28 cellular contexts compared by ENCODE assay signal in the genomic region with DNA sequence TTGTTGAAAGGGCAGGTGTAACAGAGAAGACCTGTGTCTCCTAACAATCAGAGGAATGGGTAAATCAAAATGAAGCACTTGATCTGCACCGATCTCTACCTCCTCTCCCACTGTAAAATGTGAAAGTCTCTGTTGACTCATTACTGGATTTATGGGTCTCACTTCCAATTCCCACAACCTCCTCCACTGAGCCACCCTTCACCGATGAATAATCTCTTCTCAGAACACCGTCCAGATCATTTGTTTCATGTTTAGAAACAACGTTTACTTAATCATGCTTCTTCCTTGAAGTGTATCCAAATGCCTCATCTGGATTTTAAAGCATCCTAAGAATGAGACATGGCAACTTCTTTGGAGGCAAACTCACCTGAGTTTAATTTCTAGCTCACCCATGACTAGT.
DNase-seq lines count a peak whose midpoint lies in the region; ATAC-seq and TF ChIP-seq lines count a peak whose summit lies in the region.
"Had no signal": no experiment of that assay in that cellular context is flagged by ENCODE, and none has a peak within 500 bp of the region (broad histone marks: within the 10 kb centered on the region; RNA-seq: fewer than 3 reads in every experiment).

No MANE protein-coding gene starts in this region.

- no peak overlapping the region for H2AFZ ChIP-seq in PC-3 (ENCODE audit: low read length)
- H2AFZ ChIP-seq: parathyroid adenoma had no signal

- no peaks in the 10 kb centered on the region for H4K20me1 ChIP-seq in PC-3 (ENCODE audit: low read length)
- H4K20me1 ChIP-seq: BLaER1 treated with 17β-estradiol and CSF1 and Interleukin-3, amounts not matched to agents 10 nM and 100 nM had no signal

- peaks cover 17% of the 10 kb centered on the region for H3K4me1 Mint-ChIP-seq in activated T-cell treated with anti-CD3 and anti-CD28 coated beads, Interleukin-2, amount 50 U/mL, for 72 hours (ENCODE audit: low read depth)
- H3K4me1 Mint-ChIP-seq: activated naive CD4-positive, alpha-beta T cell treated with anti-CD3 and anti-CD28 coated beads, Interleukin-2, amount 50 U/mL, for 24 hours; H9; T-helper 17 cell had no signal

- H3K36me3 ChIP-seq in PC-3 (ENCODE audit: low read depth, low read length) = no peaks in the 10 kb centered on the region
- H3K36me3 ChIP-seq: BLaER1 treated with 17β-estradiol and CSF1 and Interleukin-3, amounts not matched to agents 10 nM and 100 nM; heart left ventricle; left ventricle myocardium inferior; transverse colon had no signal

- H3K4me2 ChIP-seq in PC-3 (ENCODE audit: low read length) = no peak overlapping the region
- H3K4me2 ChIP-seq: BLaER1 treated with 17β-estradiol and CSF1 and Interleukin-3, amounts not matched to agents 10 nM and 100 nM had no signal

- no peak for TF ChIP-seq CTCF in PC-3 (conservative IDR thresholded peaks at IDR 0.05; ENCODE audit: low read depth, low read length)

- H3K27ac Mint-ChIP-seq in activated T-cell treated with anti-CD3 and anti-CD28 coated beads, Interleukin-2, amount 50 U/mL, for 72 hours = peak overlapping the region; percentile 3
- H3K27ac Mint-ChIP-seq: activated CD8-positive, alpha-beta T cell treated with anti-CD3 and anti-CD28 coated beads, Interleukin-2, amount 10 ng/mL, durations not matched to agents 7 days and 5 days; activated naive CD4-positive, alpha-beta T cell treated with anti-CD3 and anti-CD28 coated beads, Interleukin-2, amount 50 U/mL, for 24 hours; H9; T-helper 17 cell had no signal

- no peaks in the 10 kb centered on the region for H3F3A ChIP-seq in PC-3 (ENCODE audit: low read length, unreplicated experiment)

- CTCF ChIA-PET in PC-3 (lab: Charles Lee) = no interaction called here

- peaks cover 0 to 2% of the 10 kb centered on the region in 2 donors for H3K9me3 Mint-ChIP-seq in activated T-cell treated with anti-CD3 and anti-CD28 coated beads, Interleukin-2, amount 50 U/mL, for 72 hours
- H3K9me3 Mint-ChIP-seq: activated naive CD4-positive, alpha-beta T cell treated with anti-CD3 and anti-CD28 coated beads, Interleukin-2, amount 50 U/mL, for 24 hours; H9 had no signal

- H3K9ac ChIP-seq in PC-3 (ENCODE audit: low read length) = no peak overlapping the region
- H3K9ac ChIP-seq: BLaER1 treated with 17β-estradiol and CSF1 and Interleukin-3, amounts not matched to agents 10 nM and 100 nM; parathyroid adenoma had no signal

- peaks cover 51% of the 10 kb centered on the region for H3K27me3 Mint-ChIP-seq in activated T-cell treated with anti-CD3 and anti-CD28 coated beads, Interleukin-2, amount 50 U/mL, for 72 hours (ENCODE audit: low read depth)

- POLR2A ChIA-PET in PC-3 (lab: Charles Lee; ENCODE audit: unreplicated experiment) = no interaction called here

- no peaks in the 10 kb centered on the region for H3K4me1 ChIP-seq in PC-3 (ENCODE audit: insufficient read depth, low read length)
- H3K4me1 ChIP-seq: heart left ventricle, left ventricle myocardium inferior, parathyroid adenoma, transverse colon had no signal

- BruUV-seq in PC-3 (replicated peaks; lab: Mats Ljungman, UMichigan) = no TSS peak

- H3K4me3 Mint-ChIP-seq in activated T-cell treated with anti-CD3 and anti-CD28 coated beads, Interleukin-2, amount 50 U/mL, for 72 hours = peak overlapping the region; percentile 12 to 56
- H3K4me3 Mint-ChIP-seq: activated CD8-positive, alpha-beta T cell treated with anti-CD3 and anti-CD28 coated beads, Interleukin-2, amount 10 ng/mL, durations not matched to agents 7 days and 5 days; activated naive CD4-positive, alpha-beta T cell treated with anti-CD3 and anti-CD28 coated beads, Interleukin-2, amount 50 U/mL, for 24 hours; H9; T-helper 17 cell had no signal

- peak; percentile 83 to 87 for ATAC-seq in activated T-cell treated with anti-CD3 and anti-CD28 coated beads, Interleukin-2, amount 50 U/mL, for 72 hours (replicated peaks in 1 of 2)
- ATAC-seq in PC-3 (no peak), HG02840 (IDR thresholded peaks at IDR 0.05; ENCODE audit: low FRiP score, unreplicated experiment) (no peak), HG03108 (IDR thresholded peaks at IDR 0.05; ENCODE audit: unreplicated experiment) (no peak)
- ATAC-seq: activated CD8-positive, alpha-beta T cell treated with anti-CD3 and anti-CD28 coated beads, Interleukin-2, amount 10 ng/mL, durations not matched to agents 7 days and 5 days; heart left ventricle; T-helper 17 cell had no signal

- H3K9me3 ChIP-seq in PC-3 (ENCODE audit: low read length) = no peaks in the 10 kb centered on the region
- H3K9me3 ChIP-seq: BLaER1 treated with 17β-estradiol and CSF1 and Interleukin-3, amounts not matched to agents 10 nM and 100 nM; heart left ventricle; transverse colon had no signal

- peaks cover 1 to 3% of the 10 kb centered on the region in 2 donors for H3K36me3 Mint-ChIP-seq in activated T-cell treated with anti-CD3 and anti-CD28 coated beads, Interleukin-2, amount 50 U/mL, for 72 hours (ENCODE audit: insufficient read depth in 2 of 2)
- H3K36me3 Mint-ChIP-seq: activated naive CD4-positive, alpha-beta T cell treated with anti-CD3 and anti-CD28 coated beads, Interleukin-2, amount 50 U/mL, for 24 hours had no signal

- no peaks in the 10 kb centered on the region for H3K9me2 ChIP-seq in PC-3 (replicated peaks; ENCODE audit: low read length)

- no peak overlapping the region for H3K4me3 ChIP-seq in PC-3 (ENCODE audit: low read length)
- H3K4me3 ChIP-seq: BLaER1 treated with 17β-estradiol and CSF1 and Interleukin-3, amounts not matched to agents 10 nM and 100 nM; heart left ventricle; left ventricle myocardium inferior; skin epidermis; transverse colon had no signal

- peak; percentile 12 to 24 for DNase-seq in activated T-cell treated with anti-CD3 and anti-CD28 coated beads, Interleukin-2, amount 50 U/mL, for 72 hours
- no peak for DNase-seq in activated T-cell treated with anti-CD3 and anti-CD28 coated beads, Interleukin-2, amount 50 U/mL, for 48 hours
- DNase-seq in ELR (ENCODE audit: low read depth) (peak; percentile 3), PC-3 (peak; percentile 40), kidney tubule cell (ENCODE audit: low spot score) (peak; percentile 45), glomerular visceral epithelial cell (ENCODE audit: extremely low spot score) (no peak)
- DNase-seq: activated CD8-positive, alpha-beta T cell treated with anti-CD3 and anti-CD28 coated beads, Interleukin-2, amount 10 ng/mL, durations not matched to agents 7 days and 5 days; central memory CD4-positive, alpha-beta T cell; COR-L47; cortex of kidney; effector memory CD4-positive, alpha-beta T cell; H9; heart left ventricle; islet precursor cell; left ventricle myocardium inferior; mesendoderm; NCI-H1417; NCI-H2029 treated with DMSO at 0.1 percent for 48 hours; NCI-H2227 treated with DMSO at 0.1 percent for 48 hours; Right ventricle myocardium superior; T-helper 17 cell; transverse colon had no signal

- peaks cover 78% of the 10 kb centered on the region for H3K27me3 ChIP-seq in PC-3 (ENCODE audit: low read length)
- H3K27me3 ChIP-seq: BLaER1 treated with 17β-estradiol and CSF1 and Interleukin-3, amounts not matched to agents 10 nM and 100 nM; heart left ventricle; transverse colon had no signal

- H3K27ac ChIP-seq in PC-3 (ENCODE audit: low read length) = no peak overlapping the region
- H3K27ac ChIP-seq: BLaER1 treated with 17β-estradiol and CSF1 and Interleukin-3, amounts not matched to agents 10 nM and 100 nM; heart left ventricle; left ventricle myocardium inferior; parathyroid adenoma; skin epidermis; transverse colon had no signal

- no peaks in the 10 kb centered on the region for H3K79me2 ChIP-seq in PC-3 (ENCODE audit: low read length)
- H3K79me2 ChIP-seq: parathyroid adenoma had no signal

- intact Hi-C loops in PC-3 (cut with micrococcal nuclease) = no loop called here

Comparison
In these comparisons a context has a peak if more than half of its experiments do, and no peak if none do; other contexts are left out.
1. DNase-seq: peak in activated T-cell treated with anti-CD3 and anti-CD28 coated beads, Interleukin-2, amount 50 U/mL, for 72 hours (2 of 2), ELR (single experiment), PC-3 (single experiment) and kidney tubule cell (single experiment); none in activated T-cell treated with anti-CD3 and anti-CD28 coated beads, Interleukin-2, amount 50 U/mL, for 48 hours (0 of 2) and glomerular visceral epithelial cell (single experiment).
2. ATAC-seq: peak in activated T-cell treated with anti-CD3 and anti-CD28 coated beads, Interleukin-2, amount 50 U/mL, for 72 hours (2 of 2); none in PC-3 (single experiment), HG02840 (single experiment) and HG03108 (single experiment).